ENCODE assay signal across 27 cellular contexts in the genomic region with DNA sequence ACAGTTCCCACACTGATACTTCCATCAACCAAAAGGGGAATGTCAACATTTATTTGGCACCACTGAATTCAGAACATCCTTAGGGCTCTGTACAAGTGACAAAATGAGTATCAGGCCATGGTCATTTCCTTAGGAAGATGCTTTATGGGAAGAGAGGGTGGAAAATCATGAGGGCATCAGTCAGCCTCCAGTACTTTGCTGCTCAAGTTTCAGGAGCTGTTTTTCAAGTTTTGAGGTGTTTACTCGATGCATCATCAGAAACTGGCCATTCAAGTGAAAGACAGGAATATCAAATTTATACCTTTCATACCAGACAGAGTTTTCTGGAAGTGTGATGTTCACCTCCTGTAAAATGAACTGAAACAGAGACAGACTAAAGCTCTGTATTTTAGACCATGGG.
"Had no signal": no experiment of that assay in that cellular context is flagged by ENCODE, and none has a peak within 500 bp of the region (broad histone marks: within the 10 kb centered on the region; RNA-seq: fewer than 3 reads in every experiment).

No MANE protein-coding gene starts in this region.

- H3K27ac ChIP-seq: coronary artery, dorsolateral prefrontal cortex, epithelial cell of prostate, esophagus muscularis mucosa, foreskin keratinocyte, gastroesophageal sphincter, heart left ventricle, hepatocyte, left ventricle myocardium inferior, lower lobe of right lung had no signal

- H3K27me3 ChIP-seq: esophagus muscularis mucosa, foreskin keratinocyte, gastroesophageal sphincter, heart left ventricle had no signal

- H3K79me2 ChIP-seq: hepatocyte had no signal

- ATAC-seq: foreskin keratinocyte; gastroesophageal sphincter; heart left ventricle; left lobe of liver; lower lobe of right lung; mucosa of descending colon; naive thymus-derived CD8-positive, alpha-beta T cell had no signal

- DNase-seq: dermis blood vessel endothelial cell; dorsolateral prefrontal cortex; effector CD4-positive, alpha-beta T cell; effector memory CD4-positive, alpha-beta T cell; erythroblast; foreskin keratinocyte; heart left ventricle; hypothalamus; immature natural killer cell; islet precursor cell; kidney; kidney glomerular epithelial cell; left colon; left ventricle myocardium inferior; lower lobe of right lung; mesenchymal stem cell; mucosa of descending colon; naive B cell; naive thymus-derived CD8-positive, alpha-beta T cell had no signal

- H3K4me1 ChIP-seq: esophagus muscularis mucosa, foreskin keratinocyte, gastroesophageal sphincter, heart left ventricle, left ventricle myocardium inferior, lower lobe of right lung had no signal

- H3K4me2 ChIP-seq: hepatocyte had no signal

- H3K9me3 ChIP-seq: esophagus muscularis mucosa, gastroesophageal sphincter, heart left ventricle, left ventricle myocardium inferior, lower lobe of right lung, mucosa of descending colon had no signal

- H3K4me3 ChIP-seq: coronary artery, dorsolateral prefrontal cortex, esophagus muscularis mucosa, gastroesophageal sphincter, heart left ventricle, hepatocyte, left ventricle myocardium inferior, lower lobe of right lung, mucosa of descending colon had no signal

- H2AFZ ChIP-seq: hepatocyte had no signal

- FAIRE-seq: endothelial cell of umbilical vein, frontal cortex, kidney had no signal
